In the genomic region with DNA sequence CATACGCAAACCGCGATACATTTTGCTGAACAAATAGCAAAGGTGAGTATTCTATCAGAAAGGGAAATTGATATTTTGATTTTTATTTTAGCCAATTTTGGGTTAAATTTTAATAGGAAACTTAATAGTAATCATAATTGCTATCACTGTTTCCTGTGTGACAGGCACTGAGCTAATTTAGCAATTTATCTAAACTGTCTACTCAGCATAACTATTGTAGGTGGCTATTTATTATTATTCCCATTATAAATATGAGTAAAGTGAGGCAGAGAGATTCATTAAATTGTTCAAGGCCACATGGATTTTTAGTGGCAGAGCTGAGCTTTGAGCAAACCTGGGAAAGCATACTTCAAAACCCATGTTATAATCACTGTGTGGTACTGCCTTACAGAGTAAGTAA, we compare ENCODE assay signal across 2 cellular contexts.
TF ChIP-seq lines count a peak whose summit lies in the region.

No MANE protein-coding gene starts in this region.

TF ChIP-seq in A549, 52 proteins besides CTCF, POLR2A, EP300 and RAD21:
- TF ChIP-seq MAFK (IDR thresholded peaks at IDR 0.05; ENCODE audit: partially characterized antibody) (peak; percentile 76), BHLHE40 (IDR thresholded peaks at IDR 0.05; ENCODE audit: low read depth, low read length) (no peak)

TF ChIP-seq in K562, 482 proteins besides CTCF, POLR2A, EP300 and RAD21:
- TF ChIP-seq TAF1 (IDR thresholded peaks at IDR 0.05; ENCODE audit: control insufficient read depth, extremely low read depth, insufficient read depth, low read length, severe bottlenecking) (no peak), MAFG (tag; conservative IDR thresholded peaks at IDR 0.05) (peak; percentile 77), CEBPB (tag; IDR thresholded peaks at IDR 0.05) (no peak), DACH1 (IDR thresholded peaks at IDR 0.05; ENCODE audit: partially characterized antibody) (no peak), SOX6 (IDR thresholded peaks at IDR 0.05) (no peak), ZFP36 (IDR thresholded peaks at IDR 0.05; ENCODE audit: low read depth, low read length, partially characterized antibody) (no peak), TRIM28 (IDR thresholded peaks at IDR 0.05) (no peak), C11orf30 (IDR thresholded peaks at IDR 0.05; ENCODE audit: low read depth) (peak; percentile 82), TBP (optimal IDR thresholded peaks at IDR 0.05; ENCODE audit: low read depth, low read length) (no peak), TSHZ1 (CRISPR knock-in tag; IDR thresholded peaks at IDR 0.05) (no peak), MAFK (IDR thresholded peaks at IDR 0.05; ENCODE audit: low read length) (peak; percentile 89), ZNF316 (IDR thresholded peaks at IDR 0.05) (peak; percentile 90), ZNF280A (IDR thresholded peaks at IDR 0.05; ENCODE audit: low read depth, partially characterized antibody) (no peak), TAF9B (IDR thresholded peaks at IDR 0.05; ENCODE audit: partially characterized antibody) (no peak), MAFF (IDR thresholded peaks at IDR 0.05; ENCODE audit: low read length) (peak; percentile 86), TCF7L2 (IDR thresholded peaks at IDR 0.05; ENCODE audit: low read depth, low read length) (no peak)
- TF ChIP-seq, protein P1, sequence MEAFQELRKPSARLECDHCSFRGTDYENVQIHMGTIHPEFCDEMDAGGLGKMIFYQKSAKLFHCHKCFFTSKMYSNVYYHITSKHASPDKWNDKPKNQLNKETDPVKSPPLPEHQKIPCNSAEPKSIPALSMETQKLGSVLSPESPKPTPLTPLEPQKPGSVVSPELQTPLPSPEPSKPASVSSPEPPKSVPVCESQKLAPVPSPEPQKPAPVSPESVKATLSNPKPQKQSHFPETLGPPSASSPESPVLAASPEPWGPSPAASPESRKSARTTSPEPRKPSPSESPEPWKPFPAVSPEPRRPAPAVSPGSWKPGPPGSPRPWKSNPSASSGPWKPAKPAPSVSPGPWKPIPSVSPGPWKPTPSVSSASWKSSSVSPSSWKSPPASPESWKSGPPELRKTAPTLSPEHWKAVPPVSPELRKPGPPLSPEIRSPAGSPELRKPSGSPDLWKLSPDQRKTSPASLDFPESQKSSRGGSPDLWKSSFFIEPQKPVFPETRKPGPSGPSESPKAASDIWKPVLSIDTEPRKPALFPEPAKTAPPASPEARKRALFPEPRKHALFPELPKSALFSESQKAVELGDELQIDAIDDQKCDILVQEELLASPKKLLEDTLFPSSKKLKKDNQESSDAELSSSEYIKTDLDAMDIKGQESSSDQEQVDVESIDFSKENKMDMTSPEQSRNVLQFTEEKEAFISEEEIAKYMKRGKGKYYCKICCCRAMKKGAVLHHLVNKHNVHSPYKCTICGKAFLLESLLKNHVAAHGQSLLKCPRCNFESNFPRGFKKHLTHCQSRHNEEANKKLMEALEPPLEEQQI (IDR thresholded peaks at IDR 0.05) = no peak
